ENCODE assay signal across 1 cellular context in genomic region chr12:113329791-113330417, GRCh38.
TF ChIP-seq lines count a peak whose summit lies in the region.

No MANE protein-coding gene starts in this region.

TF ChIP-seq in endothelial cell of umbilical vein, 7 proteins besides CTCF, POLR2A, EP300 and RAD21:
- no peak for TF ChIP-seq GATA2 (IDR thresholded peaks at IDR 0.05; ENCODE audit: insufficient read depth, insufficient read length, low read depth, low read length)
TF ChIP-seq in endothelial cell of umbilical vein: peak in this region for 0.
